12 cellular contexts compared by ENCODE assay signal in genomic region chr6:25083784-25084507, GRCh38.
"Had no signal": no experiment of that assay in that cellular context is flagged by ENCODE, and none has a peak within 500 bp of the region (broad histone marks: within the 10 kb centered on the region; RNA-seq: fewer than 3 reads in every experiment).

No MANE protein-coding gene starts in this region.

- ATAC-seq: left ventricle myocardium superior; stimulated activated effector memory CD8-positive, alpha-beta T cell treated with anti-CD3 and anti-CD28 coated beads, Interleukin-12 subunit alpha, Interleukin-12 subunit beta, amount 100 ng/mL, for 72 hours had no signal

- H3K4me3 Mint-ChIP-seq: activated B cell treated with CpG ODN at 0.5 μM for 24 hours; stimulated activated effector memory CD8-positive, alpha-beta T cell treated with anti-CD3 and anti-CD28 coated beads, Interleukin-12 subunit alpha, Interleukin-12 subunit beta, amount 100 ng/mL, for 72 hours had no signal

- H3K27ac ChIP-seq: cardiac muscle cell, esophagus squamous epithelium had no signal

- H3K27me3 ChIP-seq: cardiac muscle cell, esophagus squamous epithelium, thyroid gland had no signal

- H3K27ac Mint-ChIP-seq: activated B cell treated with CpG ODN at 0.5 μM for 24 hours; stimulated activated effector memory CD8-positive, alpha-beta T cell treated with anti-CD3 and anti-CD28 coated beads, Interleukin-12 subunit alpha, Interleukin-12 subunit beta, amount 100 ng/mL, for 72 hours had no signal

- H3K4me1 ChIP-seq: thyroid gland had no signal

- H3K27me3 Mint-ChIP-seq: activated B cell treated with CpG ODN at 0.5 μM for 24 hours had no signal

- DNase-seq: activated B cell treated with CpG ODN at 0.5 μM for 24 hours; activated naive CD4-positive, alpha-beta T cell treated with Interleukin-2 at 50 U/mL for 16 hours; activated T-cell treated with anti-CD3 and anti-CD28 coated beads, Interleukin-2, amount 50 U/mL, for 48 hours; esophagus squamous epithelium; foreskin fibroblast; glutamatergic neuron; left ventricle myocardium superior; retina; thyroid gland had no signal

- H3K4me3 ChIP-seq: cardiac muscle cell, esophagus squamous epithelium, smooth muscle cell, thyroid gland had no signal

- H3K36me3 ChIP-seq: cardiac muscle cell had no signal

- H3K9me3 ChIP-seq: esophagus squamous epithelium, thyroid gland had no signal

- H3K36me3 Mint-ChIP-seq: stimulated activated effector memory CD8-positive, alpha-beta T cell treated with anti-CD3 and anti-CD28 coated beads, Interleukin-12 subunit alpha, Interleukin-12 subunit beta, amount 100 ng/mL, for 72 hours had no signal

- H3K9me3 Mint-ChIP-seq: activated B cell treated with CpG ODN at 0.5 μM for 24 hours; stimulated activated effector memory CD8-positive, alpha-beta T cell treated with anti-CD3 and anti-CD28 coated beads, Interleukin-12 subunit alpha, Interleukin-12 subunit beta, amount 100 ng/mL, for 72 hours had no signal
